ENCODE assay signal across 14 cellular contexts in the genomic region with DNA sequence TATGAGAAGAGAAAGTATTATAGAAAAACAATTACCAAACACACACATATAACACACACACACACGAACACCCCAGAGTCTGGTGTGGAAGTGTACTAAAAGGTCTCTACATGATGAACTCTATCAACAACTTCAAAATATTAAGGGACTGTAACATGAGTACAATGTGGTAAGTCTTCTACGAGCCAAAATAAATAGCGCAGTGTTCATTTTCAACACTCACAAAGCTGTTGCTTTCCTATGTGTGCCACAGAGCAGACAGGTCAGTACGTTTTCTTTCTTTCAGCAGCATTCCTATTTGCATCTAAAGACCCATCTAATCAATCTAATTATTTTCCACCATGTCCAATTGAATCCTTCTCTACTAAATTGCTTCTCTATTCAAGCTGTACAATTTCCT.
A peak's percentile ranks its signal among the peaks of the same experiment; 100 is the strongest.
DNase-seq lines count a peak whose midpoint lies in the region; TF ChIP-seq lines count a peak whose summit lies in the region.
"Had no signal": no experiment of that assay in that cellular context is flagged by ENCODE, and none has a peak within 500 bp of the region (broad histone marks: within the 10 kb centered on the region; RNA-seq: fewer than 3 reads in every experiment).

No MANE protein-coding gene starts in this region.

- DNase-seq in NCI-H1092 treated with DMSO at 0.1 percent for 48 hours (lab: John Stamatoyannopoulos, UW) (peak; percentile 81), NCI-H2196 (lab: John Stamatoyannopoulos, UW; ENCODE audit: unreplicated experiment) (peak; percentile 42), HUDEP-2 (lab: John Stamatoyannopoulos, UW; ENCODE audit: unreplicated experiment in 76 of 76) (no peak), RPMI8226 (no peak), DMS53 (lab: John Stamatoyannopoulos, UW) (no peak)
- no peak for DNase-seq in effector CD8-positive, alpha-beta T cell (lab: John Stamatoyannopoulos, UW)
- DNase-seq: C1 segment of cervical spinal cord; Calu3; CD4-positive, alpha-beta T cell; DMS79 treated with DMSO at 0.1 percent for 48 hours; EL; HCEC 1CT; HFFc6 had no signal

- TF ChIP-seq CTCF in VCaP (conservative IDR thresholded peaks at IDR 0.05) = no peak

- peak overlapping the region; percentile 44 for H3K27ac ChIP-seq in VCaP

Comparison
In these comparisons a context has a peak if more than half of its experiments do, and no peak if none do; other contexts are left out.
1. DNase-seq: peak in NCI-H1092 treated with DMSO at 0.1 percent for 48 hours (single experiment) and NCI-H2196 (single experiment); none in HUDEP-2 (0 of 76), effector CD8-positive, alpha-beta T cell (single experiment), RPMI8226 (single experiment) and DMS53 (single experiment).